In the genomic region with DNA sequence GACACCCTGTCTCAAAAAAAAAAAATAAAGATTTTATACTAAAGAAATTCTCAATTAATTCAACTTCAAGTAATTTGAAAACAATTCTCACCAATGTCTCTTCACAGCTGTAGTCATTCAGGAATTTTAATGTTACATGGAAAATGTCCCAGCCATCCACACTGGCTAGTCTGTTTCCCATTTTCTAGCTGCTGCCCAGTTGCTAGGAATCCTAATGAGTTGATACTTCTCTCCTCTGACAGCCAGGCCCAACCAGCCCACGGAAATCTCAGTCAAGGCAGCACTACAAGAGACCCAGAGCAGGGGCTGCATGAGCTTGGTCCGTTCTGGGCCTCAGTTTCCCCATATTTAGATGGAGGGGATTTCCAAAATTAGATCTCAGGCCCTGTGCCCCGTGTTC, we compare ENCODE assay signal across 31 cellular contexts.
"Had no signal": no experiment of that assay in that cellular context is flagged by ENCODE, and none has a peak within 500 bp of the region (broad histone marks: within the 10 kb centered on the region; RNA-seq: fewer than 3 reads in every experiment).

No MANE protein-coding gene starts in this region.

- H3K27ac ChIP-seq: cardiac muscle cell, SJCRH30, VCaP had no signal

- H3K4me3 ChIP-seq: cardiac muscle cell, SJCRH30, SK-N-MC had no signal

- H3K27ac Mint-ChIP-seq: activated CD4-positive, alpha-beta memory T cell treated with anti-CD3 and anti-CD28 coated beads, Interleukin-2, amount 10 ng/mL, durations not matched to agents 7 days and 5 days; activated CD8-positive, alpha-beta memory T cell treated with anti-CD3 and anti-CD28 coated beads, Interleukin-2, amount 10 ng/mL, durations not matched to agents 7 days and 5 days; activated naive CD8-positive, alpha-beta T cell treated with anti-CD3 and anti-CD28 coated beads for 36 hours; T-cell; T-helper 17 cell had no signal

- H3K9me3 ChIP-seq: SJCRH30 had no signal

- H3K36me3 ChIP-seq: cardiac muscle cell, SJCRH30 had no signal

- H3K27me3 Mint-ChIP-seq: activated CD8-positive, alpha-beta memory T cell treated with anti-CD3 and anti-CD28 coated beads, Interleukin-2, amount 10 ng/mL, durations not matched to agents 7 days and 5 days; central memory CD8-positive, alpha-beta T cell; T-cell; T-helper 17 cell had no signal

- H3K9me3 Mint-ChIP-seq: activated CD4-positive, alpha-beta memory T cell treated with anti-CD3 and anti-CD28 coated beads, Interleukin-2, amount 10 ng/mL, durations not matched to agents 7 days and 5 days; activated naive CD8-positive, alpha-beta T cell treated with anti-CD3 and anti-CD28 coated beads for 36 hours; central memory CD8-positive, alpha-beta T cell; T-cell had no signal

- H3K27me3 ChIP-seq: cardiac muscle cell, SJCRH30 had no signal

- DNase-seq: activated CD4-positive, alpha-beta memory T cell treated with anti-CD3 and anti-CD28 coated beads, Interleukin-2, amount 10 ng/mL, durations not matched to agents 7 days and 5 days; activated CD4-positive, alpha-beta T cell treated with anti-CD3 and anti-CD28 coated beads for 1 hour; activated CD4-positive, alpha-beta T cell treated with anti-CD3 and anti-CD28 coated beads for 48 hours; activated CD4-positive, CD25-positive, alpha-beta regulatory T cell; activated CD8-positive, alpha-beta memory T cell treated with anti-CD3 and anti-CD28 coated beads for 24 hours; activated CD8-positive, alpha-beta memory T cell treated with anti-CD3 and anti-CD28 coated beads, Interleukin-2, amount 10 ng/mL, durations not matched to agents 7 days and 5 days; activated CD8-positive, alpha-beta memory T cell treated with anti-CD3 and anti-CD28 coated beads, Interleukin-2, amount 50 U/mL, for 48 hours; activated effector memory CD4-positive, alpha-beta T cell treated with Interleukin-2 at 50 U/mL for 16 hours; activated naive CD4-positive, alpha-beta T cell treated with anti-CD3 and anti-CD28 coated beads, Interleukin-2, amount 50 U/mL, for 16 hours; activated naive CD8-positive, alpha-beta T cell treated with anti-CD3 and anti-CD28 coated beads for 36 hours; activated T-cell treated with anti-CD3 and anti-CD28 coated beads, Interleukin-2, amount 50 U/mL, for 48 hours; amniotic stem cell; aorta; Karpas-422; NCI-H1105; NCI-H1417 treated with DMSO at 0.1 percent for 48 hours; NCI-H187 treated with DMSO at 0.1 percent for 48 hours; NCI-H2081; NCI-H2171 treated with DMSO at 0.1 percent for 48 hours; NCI-H226; NCI-H446 treated with DMSO at 0.1 percent for 48 hours; NCI-H524; SHP77; SJCRH30; T-cell; T-helper 17 cell had no signal

- H3K36me3 Mint-ChIP-seq: activated CD8-positive, alpha-beta memory T cell treated with anti-CD3 and anti-CD28 coated beads, Interleukin-2, amount 10 ng/mL, durations not matched to agents 7 days and 5 days; activated naive CD8-positive, alpha-beta T cell treated with anti-CD3 and anti-CD28 coated beads for 36 hours; T-cell had no signal

- ATAC-seq: activated CD8-positive, alpha-beta memory T cell treated with anti-CD3 and anti-CD28 coated beads, Interleukin-2, amount 10 ng/mL, durations not matched to agents 7 days and 5 days; Panc1; T-cell; T-helper 17 cell had no signal

- H3K4me1 Mint-ChIP-seq: activated CD8-positive, alpha-beta memory T cell treated with anti-CD3 and anti-CD28 coated beads, Interleukin-2, amount 10 ng/mL, durations not matched to agents 7 days and 5 days; activated naive CD8-positive, alpha-beta T cell treated with anti-CD3 and anti-CD28 coated beads for 36 hours; central memory CD8-positive, alpha-beta T cell; T-helper 17 cell had no signal

- H3K4me1 ChIP-seq: SJCRH30 had no signal

- H3K4me3 Mint-ChIP-seq: activated CD4-positive, alpha-beta memory T cell treated with anti-CD3 and anti-CD28 coated beads, Interleukin-2, amount 10 ng/mL, durations not matched to agents 7 days and 5 days; activated CD8-positive, alpha-beta memory T cell treated with anti-CD3 and anti-CD28 coated beads, Interleukin-2, amount 10 ng/mL, durations not matched to agents 7 days and 5 days; activated naive CD8-positive, alpha-beta T cell treated with anti-CD3 and anti-CD28 coated beads for 36 hours; central memory CD8-positive, alpha-beta T cell; T-cell; T-helper 17 cell had no signal
